Comparison of ENCODE assay signal across 41 cellular contexts in genomic region chr15:77135181-77135580, GRCh38.
"Had no signal": no experiment of that assay in that cellular context is flagged by ENCODE, and none has a peak within 500 bp of the region (broad histone marks: within the 10 kb centered on the region; RNA-seq: fewer than 3 reads in every experiment).

No MANE protein-coding gene starts in this region.

- DNase-seq: activated effector memory CD4-positive, alpha-beta T cell treated with anti-CD3 and anti-CD28 coated beads, Interleukin-2, amount 50 U/mL, for 16 hours; activated effector memory CD4-positive, alpha-beta T cell treated with Interleukin-2 at 50 U/mL for 16 hours; activated gamma-delta T cell; activated gamma-delta T cell treated with Interleukin-2 at 50 U/mL for 16 hours; activated naive CD4-positive, alpha-beta T cell; activated naive CD4-positive, alpha-beta T cell treated with anti-CD3 and anti-CD28 coated beads for 36 hours; activated naive CD4-positive, alpha-beta T cell treated with anti-CD3 and anti-CD28 coated beads, Interleukin-2, amount 10 ng/mL, durations not matched to agents 7 days and 5 days; activated naive CD4-positive, alpha-beta T cell treated with anti-CD3 and anti-CD28 coated beads, Interleukin-2, amount 50 U/mL, for 16 hours; activated naive CD4-positive, alpha-beta T cell treated with Interleukin-2 at 50 U/mL for 16 hours; activated naive CD8-positive, alpha-beta T cell treated with anti-CD3 and anti-CD28 coated beads for 36 hours; activated naive CD8-positive, alpha-beta T cell treated with anti-CD3 and anti-CD28 coated beads, Interleukin-2, amount 10 ng/mL, durations not matched to agents 7 days and 5 days; activated naive CD8-positive, alpha-beta T cell treated with anti-CD3 and anti-CD28 coated beads, Interleukin-2, amount 50 U/mL, for 24 hours; activated T-cell treated with anti-CD3 and anti-CD28 coated beads, Interleukin-2, amount 50 U/mL, for 1 hour; activated T-cell treated with anti-CD3 and anti-CD28 coated beads, Interleukin-2, amount 50 U/mL, for 24 hours; activated T-cell treated with anti-CD3 and anti-CD28 coated beads, Interleukin-2, amount 50 U/mL, for 4 hours; activated T-cell treated with anti-CD3 and anti-CD28 coated beads, Interleukin-2, amount 50 U/mL, for 48 hours; activated T-cell treated with anti-CD3 and anti-CD28 coated beads, Interleukin-2, amount 50 U/mL, for 72 hours; adrenal gland; amniotic stem cell; amygdala; anterior cingulate cortex; aorta; body of pancreas; brain microvascular endothelial cell; caudate nucleus; central memory CD4-positive, alpha-beta T cell; cerebellar nuclear complex had no signal

- H3K9me3 ChIP-seq: adrenal gland, body of pancreas had no signal

- H3K27me3 ChIP-seq: adrenal gland, ascending aorta, body of pancreas, brain microvascular endothelial cell, breast epithelium, cardiac muscle cell had no signal

- H3K27ac ChIP-seq: adrenal gland, ascending aorta, body of pancreas, brain microvascular endothelial cell, breast epithelium, cardiac muscle cell had no signal

- H3K36me3 ChIP-seq: adrenal gland, brain microvascular endothelial cell, cardiac muscle cell had no signal

- H3K27ac Mint-ChIP-seq: activated naive CD4-positive, alpha-beta T cell treated with anti-CD3 and anti-CD28 coated beads for 36 hours; activated naive CD4-positive, alpha-beta T cell treated with anti-CD3 and anti-CD28 coated beads, Interleukin-2, amount 10 ng/mL, durations not matched to agents 7 days and 5 days; activated naive CD4-positive, alpha-beta T cell treated with anti-CD3 and anti-CD28 coated beads, Interleukin-2, amount 50 U/mL, for 24 hours; activated naive CD4-positive, alpha-beta T cell treated with anti-CD3 and anti-CD28 coated beads, Interleukin-2, amount 50 U/mL, for 72 hours; activated naive CD8-positive, alpha-beta T cell; activated naive CD8-positive, alpha-beta T cell treated with anti-CD3 and anti-CD28 coated beads for 36 hours; activated naive CD8-positive, alpha-beta T cell treated with anti-CD3 and anti-CD28 coated beads, Interleukin-2, amount 10 ng/mL, durations not matched to agents 7 days and 5 days; activated naive CD8-positive, alpha-beta T cell treated with anti-CD3 and anti-CD28 coated beads, Interleukin-2, amount 50 U/mL, for 24 hours; activated T-cell treated with anti-CD3 and anti-CD28 coated beads, Interleukin-2, amount 50 U/mL, for 24 hours; activated T-cell treated with anti-CD3 and anti-CD28 coated beads, Interleukin-2, amount 50 U/mL, for 72 hours; activated T-helper 1 cell treated with anti-CD3 and anti-CD28 coated beads, Interleukin-12 subunit alpha, Interleukin-12 subunit beta, Interleukin-2, Interleukin-4 antibody, amounts not matched to agents 30 ng/mL and 10 ng/mL and 1 ng/mL, durations not matched to agents 14 hours and 24 hours and 36 hours; activated T-helper 17 cell treated with anti-CD3 and anti-CD28 coated beads, Interleukin-2, amount 50 U/mL, for 72 hours; activated T-helper 2 cell treated with anti-CD3 and anti-CD28 coated beads, Interferon-gamma antibody, Interleukin-2, Interleukin-4, amounts not matched to agents 10 μg/mL and 5 μg/mL and 100 μg/mL, durations not matched to agents 14 hours and 24 hours and 36 hours; brain had no signal

- H3K4me3 ChIP-seq: adrenal gland, ascending aorta, body of pancreas, breast epithelium, cardiac muscle cell had no signal

- H3K27me3 Mint-ChIP-seq: activated naive CD4-positive, alpha-beta T cell treated with anti-CD3 and anti-CD28 coated beads, Interleukin-2, amount 10 ng/mL, durations not matched to agents 7 days and 5 days; activated naive CD4-positive, alpha-beta T cell treated with anti-CD3 and anti-CD28 coated beads, Interleukin-2, amount 50 U/mL, for 24 hours; activated naive CD8-positive, alpha-beta T cell; activated naive CD8-positive, alpha-beta T cell treated with anti-CD3 and anti-CD28 coated beads for 36 hours; activated naive CD8-positive, alpha-beta T cell treated with anti-CD3 and anti-CD28 coated beads, Interleukin-2, amount 10 ng/mL, durations not matched to agents 7 days and 5 days; activated naive CD8-positive, alpha-beta T cell treated with anti-CD3 and anti-CD28 coated beads, Interleukin-2, amount 50 U/mL, for 24 hours; activated T-cell treated with anti-CD3 and anti-CD28 coated beads, Interleukin-2, amount 50 U/mL, for 24 hours; activated T-helper 17 cell treated with anti-CD3 and anti-CD28 coated beads, Interleukin-2, amount 50 U/mL, for 72 hours; central memory CD8-positive, alpha-beta T cell had no signal

- H3K4me1 Mint-ChIP-seq: activated naive CD4-positive, alpha-beta T cell treated with anti-CD3 and anti-CD28 coated beads, Interleukin-2, amount 50 U/mL, for 24 hours; activated naive CD8-positive, alpha-beta T cell treated with anti-CD3 and anti-CD28 coated beads for 36 hours; activated naive CD8-positive, alpha-beta T cell treated with anti-CD3 and anti-CD28 coated beads, Interleukin-2, amount 10 ng/mL, durations not matched to agents 7 days and 5 days; activated naive CD8-positive, alpha-beta T cell treated with anti-CD3 and anti-CD28 coated beads, Interleukin-2, amount 50 U/mL, for 24 hours; activated T-helper 17 cell treated with anti-CD3 and anti-CD28 coated beads, Interleukin-2, amount 50 U/mL, for 72 hours; brain; central memory CD8-positive, alpha-beta T cell had no signal

- ATAC-seq: activated naive CD4-positive, alpha-beta T cell treated with anti-CD3 and anti-CD28 coated beads, Interleukin-2, amount 50 U/mL, for 72 hours; activated naive CD8-positive, alpha-beta T cell treated with anti-CD3 and anti-CD28 coated beads, Interleukin-2, amount 50 U/mL, for 24 hours; activated T-cell treated with anti-CD3 and anti-CD28 coated beads, Interleukin-2, amount 50 U/mL, for 4 hours; activated T-cell treated with anti-CD3 and anti-CD28 coated beads, Interleukin-2, amount 50 U/mL, for 72 hours; activated T-helper 17 cell treated with anti-CD3 and anti-CD28 coated beads, Interleukin-2, amount 50 U/mL, for 72 hours; body of pancreas had no signal

- H3K4me1 ChIP-seq: adrenal gland, ascending aorta, body of pancreas, breast epithelium had no signal

- FAIRE-seq: astrocyte, bronchial epithelial cell, colon had no signal

- H3K4me3 Mint-ChIP-seq: activated naive CD4-positive, alpha-beta T cell treated with anti-CD3 and anti-CD28 coated beads for 36 hours; activated naive CD4-positive, alpha-beta T cell treated with anti-CD3 and anti-CD28 coated beads, Interleukin-2, amount 10 ng/mL, durations not matched to agents 7 days and 5 days; activated naive CD4-positive, alpha-beta T cell treated with anti-CD3 and anti-CD28 coated beads, Interleukin-2, amount 50 U/mL, for 24 hours; activated naive CD8-positive, alpha-beta T cell; activated naive CD8-positive, alpha-beta T cell treated with anti-CD3 and anti-CD28 coated beads for 36 hours; activated naive CD8-positive, alpha-beta T cell treated with anti-CD3 and anti-CD28 coated beads, Interleukin-2, amount 10 ng/mL, durations not matched to agents 7 days and 5 days; activated naive CD8-positive, alpha-beta T cell treated with anti-CD3 and anti-CD28 coated beads, Interleukin-2, amount 50 U/mL, for 24 hours; activated T-cell treated with anti-CD3 and anti-CD28 coated beads, Interleukin-2, amount 50 U/mL, for 24 hours; activated T-cell treated with anti-CD3 and anti-CD28 coated beads, Interleukin-2, amount 50 U/mL, for 4 hours; activated T-cell treated with anti-CD3 and anti-CD28 coated beads, Interleukin-2, amount 50 U/mL, for 72 hours; activated T-helper 1 cell treated with anti-CD3 and anti-CD28 coated beads, Interleukin-12 subunit alpha, Interleukin-12 subunit beta, Interleukin-2, Interleukin-4 antibody, amounts not matched to agents 30 ng/mL and 10 ng/mL and 1 ng/mL, durations not matched to agents 14 hours and 24 hours and 36 hours; activated T-helper 17 cell treated with anti-CD3 and anti-CD28 coated beads, Interleukin-2, amount 50 U/mL, for 72 hours; brain; central memory CD8-positive, alpha-beta T cell had no signal
